22 cellular contexts compared by ENCODE assay signal in genomic region chr2:217723981-217724380, GRCh38.
"Had no signal": no experiment of that assay in that cellular context is flagged by ENCODE, and none has a peak within 500 bp of the region (broad histone marks: within the 10 kb centered on the region; RNA-seq: fewer than 3 reads in every experiment).

No MANE protein-coding gene starts in this region.

- ATAC-seq: activated CD4-positive, alpha-beta T cell treated with anti-CD3 and anti-CD28 coated beads for 36 hours; activated naive CD4-positive, alpha-beta T cell treated with anti-CD3 and anti-CD28 coated beads, Interleukin-2, amount 50 U/mL, for 72 hours; gastroesophageal sphincter had no signal

- H3K27ac ChIP-seq: ascending aorta, brain microvascular endothelial cell, epithelial cell of prostate, esophagus squamous epithelium, gastroesophageal sphincter had no signal

- H3K36me3 ChIP-seq: brain microvascular endothelial cell, esophagus squamous epithelium had no signal

- H3K9me3 Mint-ChIP-seq: activated CD4-positive, alpha-beta memory T cell treated with anti-CD3 and anti-CD28 coated beads for 36 hours; activated CD4-positive, alpha-beta T cell treated with anti-CD3 and anti-CD28 coated beads, Interleukin-2, amount 10 ng/mL, durations not matched to agents 24 days and 14 days; activated naive CD4-positive, alpha-beta T cell treated with anti-CD3 and anti-CD28 coated beads, Interleukin-2, amount 10 ng/mL, durations not matched to agents 7 days and 5 days; activated naive CD4-positive, alpha-beta T cell treated with anti-CD3 and anti-CD28 coated beads, Interleukin-2, amount 50 U/mL, for 72 hours; activated naive CD8-positive, alpha-beta T cell treated with anti-CD3 and anti-CD28 coated beads, Interleukin-2, amount 10 ng/mL, durations not matched to agents 7 days and 5 days; activated T-cell treated with anti-CD3 and anti-CD28 coated beads, Interleukin-2, amount 50 U/mL, for 24 hours; activated T-cell treated with anti-CD3 and anti-CD28 coated beads, Interleukin-2, amount 50 U/mL, for 72 hours had no signal

- H3K4me3 ChIP-seq: ascending aorta, esophagus squamous epithelium, gastroesophageal sphincter had no signal

- DNase-seq: activated CD4-positive, alpha-beta memory T cell treated with anti-CD3 and anti-CD28 coated beads for 36 hours; activated CD4-positive, alpha-beta T cell treated with anti-CD3 and anti-CD28 coated beads for 36 hours; activated CD4-positive, alpha-beta T cell treated with anti-CD3 and anti-CD28 coated beads, Interleukin-2, amount 10 ng/mL, durations not matched to agents 24 days and 14 days; activated CD4-positive, CD25-positive, alpha-beta regulatory T cell; activated CD4-positive, CD25-positive, alpha-beta regulatory T cell treated with anti-CD3 and anti-CD28 coated beads, Interleukin-2, amount 50 U/mL, for 72 hours; activated CD8-positive, alpha-beta memory T cell treated with anti-CD3 and anti-CD28 coated beads, Interleukin-2, amount 50 U/mL, for 48 hours; activated gamma-delta T cell; activated naive CD4-positive, alpha-beta T cell; activated naive CD4-positive, alpha-beta T cell treated with anti-CD3 and anti-CD28 coated beads, Interleukin-2, amount 10 ng/mL, durations not matched to agents 7 days and 5 days; activated naive CD8-positive, alpha-beta T cell treated with anti-CD3 and anti-CD28 coated beads, Interleukin-2, amount 10 ng/mL, durations not matched to agents 7 days and 5 days; activated T-cell treated with anti-CD3 and anti-CD28 coated beads for 4 hours; activated T-cell treated with anti-CD3 and anti-CD28 coated beads, Interleukin-2, amount 50 U/mL, for 24 hours; activated T-cell treated with anti-CD3 and anti-CD28 coated beads, Interleukin-2, amount 50 U/mL, for 72 hours; brain microvascular endothelial cell; effector CD8-positive, alpha-beta T cell; esophagus squamous epithelium; foreskin melanocyte; T-helper 2 cell had no signal

- H3K9me3 ChIP-seq: ascending aorta, esophagus squamous epithelium had no signal

- H3K36me3 Mint-ChIP-seq: activated CD4-positive, alpha-beta memory T cell treated with anti-CD3 and anti-CD28 coated beads for 36 hours; activated naive CD4-positive, alpha-beta T cell treated with anti-CD3 and anti-CD28 coated beads, Interleukin-2, amount 10 ng/mL, durations not matched to agents 7 days and 5 days; activated naive CD4-positive, alpha-beta T cell treated with anti-CD3 and anti-CD28 coated beads, Interleukin-2, amount 50 U/mL, for 72 hours; activated naive CD8-positive, alpha-beta T cell treated with anti-CD3 and anti-CD28 coated beads, Interleukin-2, amount 10 ng/mL, durations not matched to agents 7 days and 5 days had no signal

- H3K27me3 ChIP-seq: ascending aorta, brain microvascular endothelial cell, esophagus squamous epithelium, gastroesophageal sphincter had no signal

- H3K27ac Mint-ChIP-seq: activated CD4-positive, alpha-beta memory T cell treated with anti-CD3 and anti-CD28 coated beads for 36 hours; activated CD4-positive, alpha-beta T cell treated with anti-CD3 and anti-CD28 coated beads for 36 hours; activated CD4-positive, alpha-beta T cell treated with anti-CD3 and anti-CD28 coated beads, Interleukin-2, amount 10 ng/mL, durations not matched to agents 24 days and 14 days; activated naive CD4-positive, alpha-beta T cell treated with anti-CD3 and anti-CD28 coated beads, Interleukin-2, amount 10 ng/mL, durations not matched to agents 7 days and 5 days; activated naive CD4-positive, alpha-beta T cell treated with anti-CD3 and anti-CD28 coated beads, Interleukin-2, amount 50 U/mL, for 72 hours; activated naive CD8-positive, alpha-beta T cell treated with anti-CD3 and anti-CD28 coated beads, Interleukin-2, amount 10 ng/mL, durations not matched to agents 7 days and 5 days; activated T-cell treated with anti-CD3 and anti-CD28 coated beads, Interleukin-2, amount 50 U/mL, for 24 hours; activated T-cell treated with anti-CD3 and anti-CD28 coated beads, Interleukin-2, amount 50 U/mL, for 72 hours had no signal

- H3K4me3 Mint-ChIP-seq: activated CD4-positive, alpha-beta memory T cell treated with anti-CD3 and anti-CD28 coated beads for 36 hours; activated CD4-positive, alpha-beta T cell treated with anti-CD3 and anti-CD28 coated beads for 36 hours; activated CD4-positive, alpha-beta T cell treated with anti-CD3 and anti-CD28 coated beads, Interleukin-2, amount 10 ng/mL, durations not matched to agents 24 days and 14 days; activated naive CD4-positive, alpha-beta T cell treated with anti-CD3 and anti-CD28 coated beads, Interleukin-2, amount 10 ng/mL, durations not matched to agents 7 days and 5 days; activated naive CD8-positive, alpha-beta T cell treated with anti-CD3 and anti-CD28 coated beads, Interleukin-2, amount 10 ng/mL, durations not matched to agents 7 days and 5 days; activated T-cell treated with anti-CD3 and anti-CD28 coated beads, Interleukin-2, amount 50 U/mL, for 24 hours; activated T-cell treated with anti-CD3 and anti-CD28 coated beads, Interleukin-2, amount 50 U/mL, for 72 hours had no signal

- H3K4me1 Mint-ChIP-seq: activated CD4-positive, alpha-beta T cell treated with anti-CD3 and anti-CD28 coated beads for 36 hours; activated CD4-positive, alpha-beta T cell treated with anti-CD3 and anti-CD28 coated beads, Interleukin-2, amount 10 ng/mL, durations not matched to agents 24 days and 14 days; activated naive CD4-positive, alpha-beta T cell treated with anti-CD3 and anti-CD28 coated beads, Interleukin-2, amount 10 ng/mL, durations not matched to agents 7 days and 5 days; activated naive CD8-positive, alpha-beta T cell treated with anti-CD3 and anti-CD28 coated beads, Interleukin-2, amount 10 ng/mL, durations not matched to agents 7 days and 5 days had no signal

- H3K27me3 Mint-ChIP-seq: activated CD4-positive, alpha-beta memory T cell treated with anti-CD3 and anti-CD28 coated beads for 36 hours; activated CD4-positive, alpha-beta T cell treated with anti-CD3 and anti-CD28 coated beads for 36 hours; activated CD4-positive, alpha-beta T cell treated with anti-CD3 and anti-CD28 coated beads, Interleukin-2, amount 10 ng/mL, durations not matched to agents 24 days and 14 days; activated naive CD4-positive, alpha-beta T cell treated with anti-CD3 and anti-CD28 coated beads, Interleukin-2, amount 10 ng/mL, durations not matched to agents 7 days and 5 days; activated naive CD8-positive, alpha-beta T cell treated with anti-CD3 and anti-CD28 coated beads, Interleukin-2, amount 10 ng/mL, durations not matched to agents 7 days and 5 days; activated T-cell treated with anti-CD3 and anti-CD28 coated beads, Interleukin-2, amount 50 U/mL, for 24 hours had no signal
